ENCODE assay signal across 16 cellular contexts in the genomic region with DNA sequence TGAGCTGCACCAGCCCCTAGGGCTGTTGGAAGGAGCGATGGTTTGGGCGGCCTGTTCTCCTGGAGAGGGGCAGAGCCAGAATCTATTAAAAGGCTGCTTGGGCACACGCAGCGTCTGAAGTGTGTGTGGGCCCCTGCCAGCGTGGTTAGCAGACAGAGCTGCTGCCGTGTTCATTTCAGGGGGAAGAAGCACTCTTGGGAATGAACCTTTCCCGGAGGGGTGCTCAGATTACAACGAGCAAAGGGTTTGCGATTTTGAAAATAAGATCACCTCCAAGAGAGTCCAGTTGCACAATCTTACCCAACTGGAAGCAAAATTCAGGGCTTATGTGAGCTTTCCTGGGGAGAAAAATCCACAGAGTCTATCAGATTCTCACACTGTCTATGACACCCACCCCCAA. TPM values are rescaled to one million over a fixed set of nuclear protein-coding genes. Genes with fewer than 3 reads are reported as not detected.
A peak's percentile ranks its signal among the peaks of the same experiment; 100 is the strongest.
DNase-seq lines count a peak whose midpoint lies in the region; ATAC-seq, FAIRE-seq and TF ChIP-seq lines count a peak whose summit lies in the region.
"Had no signal": no experiment of that assay in that cellular context is flagged by ENCODE, and none has a peak within 500 bp of the region (broad histone marks: within the 10 kb centered on the region; RNA-seq: fewer than 3 reads in every experiment).

No MANE protein-coding gene starts in this region.

- H3K36me3 ChIP-seq in A673 (ENCODE audit: insufficient read depth, low read length, poor library complexity, severe bottlenecking) (no peaks in the 10 kb centered on the region), K562 (ENCODE audit: control insufficient read depth, insufficient read depth, low read length) (no peaks in the 10 kb centered on the region)
- H3K36me3 ChIP-seq: stomach had no signal

- no peak overlapping the region for H3K4me3 Mint-ChIP-seq in mesothelial cell of epicardium
- no peak overlapping the region for H3K4me3 Mint-ChIP-seq in stimulated activated memory B cell treated with anti-CD40 and anti-IgM and Interleukin-4, amounts not matched to agents 10 μg/mL and 1 μg/mL and 100 μg/mL, for 72 hours
- H3K4me3 Mint-ChIP-seq: activated CD4-positive, alpha-beta memory T cell treated with anti-CD3 and anti-CD28 coated beads, Interleukin-2, amount 10 ng/mL, durations not matched to agents 7 days and 5 days had no signal

- no peaks in the 10 kb centered on the region for H3K79me2 ChIP-seq in K562 (ENCODE audit: control insufficient read depth, insufficient read depth, low read length)

- TF ChIP-seq EP300 in Ishikawa (IDR thresholded peaks at IDR 0.05; ENCODE audit: borderline replicate concordance) (no peak), K562 (IDR thresholded peaks at IDR 0.05; ENCODE audit: low read length) (no peak)

- intact Hi-C loops in A673 (cut with micrococcal nuclease; ENCODE audit: unreplicated experiment) = no loop called here
- intact Hi-C loops in K562 (cut with micrococcal nuclease) = no loop called here

- H3K4me1 Mint-ChIP-seq in mesothelial cell of epicardium = peaks cover 20% of the 10 kb centered on the region
- H3K4me1 Mint-ChIP-seq in stimulated activated memory B cell treated with anti-CD40 and anti-IgM and Interleukin-4, amounts not matched to agents 10 μg/mL and 1 μg/mL and 100 μg/mL, for 72 hours = no peaks in the 10 kb centered on the region
- H3K4me1 Mint-ChIP-seq: activated CD4-positive, alpha-beta memory T cell treated with anti-CD3 and anti-CD28 coated beads, Interleukin-2, amount 10 ng/mL, durations not matched to agents 7 days and 5 days had no signal

- CTCF ChIA-PET in A673 (lab: Charles Lee) = interaction anchor here (0.6 to 0.8 kb wide), 2 partner anchors 11 to 84 kb away, joined by 3 to 14 read pairs; no protein-coding TSS in a partner anchor
- CTCF ChIA-PET in K562 (lab: Yijun Ruan, JAX; ENCODE audit: low intra/inter-chr PET ratio) = no interaction called here

- H3K4me3 ChIP-seq in A673 (ENCODE audit: low read depth, low read length, poor library complexity, severe bottlenecking) (no peak overlapping the region), K562 (no peak overlapping the region)
- H3K4me3 ChIP-seq: smooth muscle cell, stomach had no signal

- peaks cover 3% of the 10 kb centered on the region for H3K9me3 Mint-ChIP-seq in mesothelial cell of epicardium
- no peaks in the 10 kb centered on the region for H3K9me3 Mint-ChIP-seq in stimulated activated memory B cell treated with anti-CD40 and anti-IgM and Interleukin-4, amounts not matched to agents 10 μg/mL and 1 μg/mL and 100 μg/mL, for 72 hours
- H3K9me3 Mint-ChIP-seq: activated CD4-positive, alpha-beta memory T cell treated with anti-CD3 and anti-CD28 coated beads, Interleukin-2, amount 10 ng/mL, durations not matched to agents 7 days and 5 days had no signal

- H3K36me3 Mint-ChIP-seq in mesothelial cell of epicardium = peaks cover 8% of the 10 kb centered on the region
- H3K36me3 Mint-ChIP-seq in stimulated activated memory B cell treated with anti-CD40 and anti-IgM and Interleukin-4, amounts not matched to agents 10 μg/mL and 1 μg/mL and 100 μg/mL, for 72 hours = no peaks in the 10 kb centered on the region

- POLR2A ChIA-PET in A673 (lab: Charles Lee; ENCODE audit: low non-redundant PET) (no interaction called here), K562 (lab: Yijun Ruan, JAX) (interaction anchor here (1.2 kb wide), 1 partner anchor 21 kb away, joined by 4 read pairs; no protein-coding TSS in a partner anchor)

- H3K27me3 ChIP-seq in A673 (replicated peaks; ENCODE audit: insufficient read depth, low read depth, low read length, poor library complexity) (no peaks in the 10 kb centered on the region), K562 (ENCODE audit: control insufficient read depth in 2 of 2, insufficient read depth in 2 of 2, low read length in 2 of 2) (peaks cover 36 to 79% of the 10 kb centered on the region in 2 experiments)

- H3K9me3 ChIP-seq in A673 (ENCODE audit: low read depth, low read length, poor library complexity, severe bottlenecking) (no peaks in the 10 kb centered on the region), K562 (replicated peaks; ENCODE audit: control insufficient read depth, insufficient read depth, low read depth, low read length) (no peaks in the 10 kb centered on the region)
- H3K9me3 ChIP-seq: stomach had no signal

- FAIRE-seq in K562 (lab: Jason Lieb, UNC) = no peak

- TF ChIP-seq RAD21 in Ishikawa (IDR thresholded peaks at IDR 0.05; ENCODE audit: low read depth) (no peak), K562 (CRISPR knock-in tag; conservative IDR thresholded peaks at IDR 0.05 in 1 of 2, IDR thresholded peaks at IDR 0.05 in 1 of 2) (no peak)

- BruUV-seq in A673 (replicated peaks; lab: Mats Ljungman, UMichigan) (no TSS peak), K562 (replicated peaks; lab: Mats Ljungman, UMichigan) (no TSS peak)

- H3K27ac ChIP-seq in A673 (ENCODE audit: low read depth, low read length, poor library complexity, severe bottlenecking) (peak overlapping the region; percentile 22), K562 (ENCODE audit: extremely low read depth, low read depth, low read length) (no peak overlapping the region)
- H3K27ac ChIP-seq: stomach had no signal

- H3K4me2 ChIP-seq in K562 (ENCODE audit: insufficient read depth, low read length) = no peak overlapping the region
- H3K4me2 ChIP-seq: smooth muscle cell had no signal

- peak overlapping the region; percentile 78 for H3K27ac Mint-ChIP-seq in mesothelial cell of epicardium
- H3K27ac Mint-ChIP-seq in stimulated activated memory B cell treated with anti-CD40 and anti-IgM and Interleukin-4, amounts not matched to agents 10 μg/mL and 1 μg/mL and 100 μg/mL, for 72 hours = no peak overlapping the region
- H3K27ac Mint-ChIP-seq: activated CD4-positive, alpha-beta memory T cell treated with anti-CD3 and anti-CD28 coated beads, Interleukin-2, amount 10 ng/mL, durations not matched to agents 7 days and 5 days had no signal

- in situ Hi-C loops in K562 (cut with MboI) = loop anchor here (5.0 kb wide), 1 partner anchor 91 kb away; no protein-coding TSS in a partner anchor

- H3K27me3 Mint-ChIP-seq in mesothelial cell of epicardium (ENCODE audit: low read depth) = no peaks in the 10 kb centered on the region
- peaks cover 74% of the 10 kb centered on the region for H3K27me3 Mint-ChIP-seq in stimulated activated memory B cell treated with anti-CD40 and anti-IgM and Interleukin-4, amounts not matched to agents 10 μg/mL and 1 μg/mL and 100 μg/mL, for 72 hours

- H3K9ac ChIP-seq in K562 (ENCODE audit: insufficient read depth in 1 of 2, low read depth in 2 of 2, low read length in 2 of 2) = no peak overlapping the region

- no peak overlapping the region for H2AFZ ChIP-seq in K562 (ENCODE audit: low read depth, low read length)

- no peak for TF ChIP-seq POLR2A in K562 (conservative IDR thresholded peaks at IDR 0.05)

- H3K4me1 ChIP-seq in A673 (ENCODE audit: insufficient read depth, low read length, poor library complexity, severe bottlenecking) = peaks cover 18% of the 10 kb centered on the region
- H3K4me1 ChIP-seq in K562 (replicated peaks in 1 of 2; ENCODE audit: control insufficient read depth in 2 of 2, insufficient read depth in 2 of 2, low read length in 2 of 2) = peaks cover 0 to 6% of the 10 kb centered on the region in 2 experiments; a peak in 2 of 5 replicates
- H3K4me1 ChIP-seq: stomach had no signal

- H3K9me1 ChIP-seq in K562 (ENCODE audit: control insufficient read depth, insufficient read depth, low read length) = no peaks in the 10 kb centered on the region

- TF ChIP-seq CTCF in A673 (conservative IDR thresholded peaks at IDR 0.05; ENCODE audit: low read depth, low read length) = no peak
- TF ChIP-seq CTCF in K562 (IDR thresholded peaks at IDR 0.05 in 2 of 3, conservative IDR thresholded peaks at IDR 0.05 in 1 of 3; ENCODE audit: insufficient read depth in 2 of 3, low read depth in 1 of 3, low read length in 3 of 3) = no peak
- no peak for TF ChIP-seq CTCF in mesothelial cell of epicardium (IDR thresholded peaks at IDR 0.05; ENCODE audit: unreplicated experiment)

- ATAC-seq in K562 (no peak), GM18907 (IDR thresholded peaks at IDR 0.05; ENCODE audit: unreplicated experiment) (no peak), GM19351 (IDR thresholded peaks at IDR 0.05; ENCODE audit: unreplicated experiment) (no peak)
- ATAC-seq in stimulated activated memory B cell treated with anti-CD40 and anti-IgM and Interleukin-4, amounts not matched to agents 10 μg/mL and 1 μg/mL and 100 μg/mL, for 72 hours = no peak
- ATAC-seq: SK-N-SH treated with all-trans-retinoic acid at 6 μM for 48 hours had no signal

- no peaks in the 10 kb centered on the region for H4K20me1 ChIP-seq in K562 (replicated peaks; ENCODE audit: control insufficient read depth, insufficient read depth, low read length)

- WGBS in K562 (ENCODE audit: insufficient coverage, low coverage, missing lambda C conversion rate) = 4% methylated on average over 8 of the region's 9 CpGs

- DNase-seq in A673 (ENCODE audit: low spot score) = peak; percentile 71
- no peak for DNase-seq in K562 (ENCODE audit: extremely low read depth in 1 of 4, low spot score in 3 of 4)
- no peak for DNase-seq in mesothelial cell of epicardium (ENCODE audit: low spot score in 2 of 2, unreplicated experiment in 2 of 2)
- DNase-seq in SW 1271 (lab: John Stamatoyannopoulos, UW) = no peak
- DNase-seq: activated CD4-positive, alpha-beta memory T cell treated with anti-CD3 and anti-CD28 coated beads, Interleukin-2, amount 10 ng/mL, durations not matched to agents 7 days and 5 days; activated effector memory CD4-positive, alpha-beta T cell treated with anti-CD3 and anti-CD28 coated beads, Interleukin-2, amount 50 U/mL, for 16 hours; KG1; mesenchymal stem cell; NCI-H1930; stomach had no signal

RNA-seq across cellular contexts. Expression of gene ANO1, which starts 12.9 kb away (rescaled TPM):
- 0.59 and 0.90 TPM in 2 replicates for total RNA-seq in A673 (2021)
- total RNA-seq in K562 (2011; cell fraction: chromatin; rRNA removed; ENCODE audit: low replicate concordance) = 0.21 TPM in 1 of 2 replicates, not detected in the other
- 0.33 and 0.39 TPM in 2 replicates for total RNA-seq in K562 (2011; cell fraction: nucleolus; rRNA removed)
- total RNA-seq in K562 (2011; cell fraction: nucleoplasm; rRNA removed) = not detected in 2 replicates
- total RNA-seq in K562 (2014; rRNA removed) = not detected in 2 replicates
- not detected in 2 replicates for total RNA-seq in K562 (2014; rRNA removed; fragmentation: Illumina TruSeq; extraction: Trizol)
- total RNA-seq in K562 (2015; rRNA removed; fragmentation: Illumina TruSeq; extraction: Trizol) = not detected in 2 replicates
- 0.13 TPM in 1 of 2 replicates, not detected in the other for total RNA-seq in K562 (2021)
- polyA plus RNA-seq in K562 (2011; rRNA removed) = 0.39 TPM in 1 of 2 replicates, not detected in the other
- 0.01 and 0.10 TPM in 2 replicates for polyA plus RNA-seq in K562 (2011; cell fraction: cytosol; rRNA removed)
- polyA plus RNA-seq in K562 (2011; cell fraction: nucleus; rRNA removed) = 0.16 and 0.38 TPM in 2 replicates
- polyA plus RNA-seq in K562 (2012) = 0.04 TPM in 1 of 2 replicates, not detected in the other
- polyA plus RNA-seq in K562 (2014; fragmentation: Illumina TruSeq; extraction: Trizol) = 0.22 TPM in 1 of 2 replicates, not detected in the other
- not detected for polyA plus RNA-seq in K562 (2014; fragmentation: Nextera tagmentation; extraction: Ambion mirVana)
- not detected in 2 replicates for polyA plus RNA-seq in K562 (2014; rRNA removed)
- 0.12 TPM in 1 of 2 replicates, not detected in the other for polyA minus RNA-seq in K562 (2011; rRNA and poly(A)+ RNA removed)
- polyA minus RNA-seq in K562 (2011; cell fraction: cytosol; rRNA and poly(A)+ RNA removed) = not detected in 2 replicates
- 0.11 and 0.27 TPM in 2 replicates for polyA minus RNA-seq in K562 (2011; cell fraction: nucleus; rRNA and poly(A)+ RNA removed)
- 35.1 to 39.6 TPM (median 37.2 TPM) in 3 replicates for total RNA-seq in mesothelial cell of epicardium
- total RNA-seq: activated CD4-positive, alpha-beta memory T cell treated with anti-CD3 and anti-CD28 coated beads, Interleukin-2, amount 10 ng/mL, durations not matched to agents 7 days and 5 days had no signal

Comparison
In these comparisons a context has a peak if more than half of its experiments do, and no peak if none do; other contexts are left out.
1. RNA of gene ANO1, which starts 12.9 kb away (total RNA-seq): 35.1 to 39.6 TPM in mesothelial cell of epicardium; 0.59 to 0.90 TPM in A673 and 0.13 to 0.39 TPM in K562; every median in the first group is over 10 times any median in the second.